8 cellular contexts compared by ENCODE assay signal in genomic region chr22:23402275-23403151, GRCh38.
DNase-seq lines count a peak whose midpoint lies in the region; ATAC-seq and TF ChIP-seq lines count a peak whose summit lies in the region.

No MANE protein-coding gene starts in this region.

- peak; percentile 10 for DNase-seq in GM12864 (ENCODE audit: low read depth)
- peak; percentile 48 for DNase-seq in NT2/D1 (ENCODE audit: low read depth, low spot score)
- DNase-seq in activated naive CD4-positive, alpha-beta T cell treated with anti-CD3 and anti-CD28 coated beads, Interleukin-2, amount 50 U/mL, for 72 hours (ENCODE audit: low spot score in 2 of 2), result peak in 1 of 2 donors; percentile 70
- peak in 1 of 5 donors; percentile 28 for DNase-seq in heart left ventricle
- peak; percentile 87 for DNase-seq in prostate gland (ENCODE audit: low spot score)
- DNase-seq in NK-92 treated with Interleukin-12 subunit alpha and Interleukin-12 subunit beta, amount 100 ng/mL, for 24 hours (lab: John Stamatoyannopoulos, UW), result no peak

- WGBS in heart left ventricle, 4 donors, result 7 to 15% (median 12%) methylated on average over 31 to 82 of the region's 82 CpGs
- 15% methylated on average over 28 of the region's 82 CpGs for WGBS in prostate gland

- H3K4me3 ChIP-seq in GM12864 (ENCODE audit: low read depth, low read length), result peak overlapping the region; percentile 28
- H3K4me3 ChIP-seq in NT2/D1 (ENCODE audit: insufficient read length, low read depth), result peak overlapping the region; percentile 49
- peak overlapping the region in 9 of 12 donors; percentile 19 to 48 (median 33) for H3K4me3 ChIP-seq in heart left ventricle
- peak overlapping the region; percentile 40 to 56 for H3K4me3 ChIP-seq in prostate gland

- intact Hi-C loops in heart left ventricle (cut with DNase I), result loop anchor here in 3 of 10 donors (5.0 to 10.0 kb wide), 2 partner anchors 132 to 135 kb away; no protein-coding TSS in a partner anchor
- intact Hi-C loops in prostate gland (cut with DNase I), result loop anchor here (2.0 to 5.0 kb wide), 2 partner anchors 136 to 445 kb away; no protein-coding TSS in a partner anchor

- H3K9me3 Mint-ChIP-seq in activated naive CD4-positive, alpha-beta T cell treated with anti-CD3 and anti-CD28 coated beads, Interleukin-2, amount 50 U/mL, for 72 hours, result no peaks in the 10 kb centered on the region

- H3K9me3 ChIP-seq in NT2/D1 (ENCODE audit: insufficient read depth, low read length), result no peaks in the 10 kb centered on the region
- H3K9me3 ChIP-seq in heart left ventricle, result peaks cover 0 to 3% (median 0%) of the 10 kb centered on the region in 12 donors
- no peaks in the 10 kb centered on the region for H3K9me3 ChIP-seq in prostate gland

- peaks cover 18% of the 10 kb centered on the region for H3K4me1 ChIP-seq in NT2/D1 (ENCODE audit: insufficient read depth, insufficient read length)
- peaks cover 0 to 9% (median 0%) of the 10 kb centered on the region in 12 donors for H3K4me1 ChIP-seq in heart left ventricle
- peaks cover 4% of the 10 kb centered on the region for H3K4me1 ChIP-seq in prostate gland (replicated peaks)

- no peak overlapping the region for H3K27ac Mint-ChIP-seq in activated naive CD4-positive, alpha-beta T cell treated with anti-CD3 and anti-CD28 coated beads, Interleukin-2, amount 50 U/mL, for 72 hours

- H3K27ac ChIP-seq in heart left ventricle, result no peak overlapping the region
- H3K27ac ChIP-seq in prostate gland, result peak overlapping the region; percentile 65 to 66

- ATAC-seq in HG03354 (IDR thresholded peaks at IDR 0.05; ENCODE audit: poor library complexity, severe bottlenecking, unreplicated experiment), result peak; percentile 76
- ATAC-seq in activated naive CD4-positive, alpha-beta T cell treated with anti-CD3 and anti-CD28 coated beads, Interleukin-2, amount 50 U/mL, for 72 hours, result peak; percentile 87 to 93
- peak in 3 of 4 donors; percentile 43 to 76 (median 62) for ATAC-seq in heart left ventricle
- no peak for ATAC-seq in HG03108 (IDR thresholded peaks at IDR 0.05; ENCODE audit: unreplicated experiment)

- TF ChIP-seq CTCF in GM12864 (IDR thresholded peaks at IDR 0.05; ENCODE audit: low read depth, low read length, missing control alignments) (peak; percentile 72), heart left ventricle (IDR thresholded peaks at IDR 0.05) (peak; percentile 9 to 56 (median 36)), prostate gland (IDR thresholded peaks at IDR 0.05) (peak; percentile 26 to 90 (median 66))

- TF ChIP-seq POLR2A in heart left ventricle (IDR thresholded peaks at IDR 0.05) (no peak), prostate gland (IDR thresholded peaks at IDR 0.05) (peak; percentile 58)

- H3K27me3 ChIP-seq in NT2/D1 (ENCODE audit: insufficient read depth, insufficient read length) (no peaks in the 10 kb centered on the region), heart left ventricle (peaks cover 0 to 19% (median 0%) of the 10 kb centered on the region in 9 donors), prostate gland (replicated peaks; ENCODE audit: insufficient read depth) (no peaks in the 10 kb centered on the region)

- peak overlapping the region; percentile 72 for H3K9ac ChIP-seq in NT2/D1 (ENCODE audit: insufficient read length, low read depth)

- H3K36me3 ChIP-seq in NT2/D1 (ENCODE audit: insufficient read depth, insufficient read length, low read length), result peaks cover 16% of the 10 kb centered on the region
- H3K36me3 ChIP-seq in heart left ventricle, result no peaks in the 10 kb centered on the region
- no peaks in the 10 kb centered on the region for H3K36me3 ChIP-seq in prostate gland

- no peaks in the 10 kb centered on the region for H3K36me3 Mint-ChIP-seq in activated naive CD4-positive, alpha-beta T cell treated with anti-CD3 and anti-CD28 coated beads, Interleukin-2, amount 50 U/mL, for 72 hours

Comparison
In these comparisons a context has a peak if more than half of its experiments do, and no peak if none do; other contexts are left out.
1. H3K27ac ChIP-seq: peak in prostate gland (2 of 2); none in heart left ventricle (0 of 12).
2. Peak in every context shown above with its lines, with median percentiles within 50 percentile points of each other: H3K4me3 ChIP-seq and CTCF ChIP-seq.